31 cellular contexts compared by ENCODE assay signal in genomic region chrX:4925911-4926310, GRCh38.
"Had no signal": no experiment of that assay in that cellular context is flagged by ENCODE, and none has a peak within 500 bp of the region (broad histone marks: within the 10 kb centered on the region; RNA-seq: fewer than 3 reads in every experiment).

No MANE protein-coding gene starts in this region.

- H3K27me3 Mint-ChIP-seq: activated CD4-positive, alpha-beta memory T cell treated with anti-CD3 and anti-CD28 coated beads for 36 hours; activated CD4-positive, alpha-beta T cell treated with anti-CD3 and anti-CD28 coated beads, Interleukin-2, amount 10 ng/mL, durations not matched to agents 24 days and 14 days; activated naive CD4-positive, alpha-beta T cell treated with anti-CD3 and anti-CD28 coated beads, Interleukin-2, amount 10 ng/mL, durations not matched to agents 7 days and 5 days; activated naive CD8-positive, alpha-beta T cell treated with anti-CD3 and anti-CD28 coated beads, Interleukin-2, amount 10 ng/mL, durations not matched to agents 7 days and 5 days; activated T-cell treated with anti-CD3 and anti-CD28 coated beads, Interleukin-2, amount 50 U/mL, for 24 hours; naive thymus-derived CD8-positive, alpha-beta T cell had no signal

- H3K27ac Mint-ChIP-seq: activated CD4-positive, alpha-beta memory T cell treated with anti-CD3 and anti-CD28 coated beads for 36 hours; activated CD4-positive, alpha-beta T cell treated with anti-CD3 and anti-CD28 coated beads, Interleukin-2, amount 10 ng/mL, durations not matched to agents 24 days and 14 days; activated naive CD4-positive, alpha-beta T cell treated with anti-CD3 and anti-CD28 coated beads, Interleukin-2, amount 10 ng/mL, durations not matched to agents 7 days and 5 days; activated naive CD8-positive, alpha-beta T cell treated with anti-CD3 and anti-CD28 coated beads, Interleukin-2, amount 10 ng/mL, durations not matched to agents 7 days and 5 days; activated T-cell treated with anti-CD3 and anti-CD28 coated beads, Interleukin-2, amount 50 U/mL, for 24 hours; naive thymus-derived CD8-positive, alpha-beta T cell; T-helper 2 cell treated with Interferon-gamma antibody and Interleukin-4, amounts not matched to agents 5 μg/mL and 100 μg/mL, for 36 hours had no signal

- FAIRE-seq: small intestine had no signal

- H3K36me3 Mint-ChIP-seq: activated CD4-positive, alpha-beta memory T cell treated with anti-CD3 and anti-CD28 coated beads for 36 hours; activated naive CD4-positive, alpha-beta T cell treated with anti-CD3 and anti-CD28 coated beads, Interleukin-2, amount 10 ng/mL, durations not matched to agents 7 days and 5 days; activated naive CD8-positive, alpha-beta T cell treated with anti-CD3 and anti-CD28 coated beads, Interleukin-2, amount 10 ng/mL, durations not matched to agents 7 days and 5 days; naive thymus-derived CD8-positive, alpha-beta T cell had no signal

- H3K4me1 Mint-ChIP-seq: activated CD4-positive, alpha-beta T cell treated with anti-CD3 and anti-CD28 coated beads, Interleukin-2, amount 10 ng/mL, durations not matched to agents 24 days and 14 days; activated naive CD4-positive, alpha-beta T cell treated with anti-CD3 and anti-CD28 coated beads, Interleukin-2, amount 10 ng/mL, durations not matched to agents 7 days and 5 days; activated naive CD8-positive, alpha-beta T cell treated with anti-CD3 and anti-CD28 coated beads, Interleukin-2, amount 10 ng/mL, durations not matched to agents 7 days and 5 days; naive thymus-derived CD8-positive, alpha-beta T cell; neural crest cell had no signal

- H3K4me3 Mint-ChIP-seq: activated CD4-positive, alpha-beta memory T cell treated with anti-CD3 and anti-CD28 coated beads for 36 hours; activated CD4-positive, alpha-beta T cell treated with anti-CD3 and anti-CD28 coated beads, Interleukin-2, amount 10 ng/mL, durations not matched to agents 24 days and 14 days; activated naive CD4-positive, alpha-beta T cell treated with anti-CD3 and anti-CD28 coated beads, Interleukin-2, amount 10 ng/mL, durations not matched to agents 7 days and 5 days; activated naive CD8-positive, alpha-beta T cell treated with anti-CD3 and anti-CD28 coated beads, Interleukin-2, amount 10 ng/mL, durations not matched to agents 7 days and 5 days; activated T-cell treated with anti-CD3 and anti-CD28 coated beads, Interleukin-2, amount 50 U/mL, for 24 hours; naive thymus-derived CD8-positive, alpha-beta T cell; neural crest cell; T-helper 2 cell treated with Interferon-gamma antibody and Interleukin-4, amounts not matched to agents 5 μg/mL and 100 μg/mL, for 36 hours had no signal

- H3K9me3 Mint-ChIP-seq: activated CD4-positive, alpha-beta memory T cell treated with anti-CD3 and anti-CD28 coated beads for 36 hours; activated CD4-positive, alpha-beta T cell treated with anti-CD3 and anti-CD28 coated beads, Interleukin-2, amount 10 ng/mL, durations not matched to agents 24 days and 14 days; neural crest cell; T-helper 2 cell treated with Interferon-gamma antibody and Interleukin-4, amounts not matched to agents 5 μg/mL and 100 μg/mL, for 36 hours had no signal

- DNase-seq: activated CD4-positive, alpha-beta memory T cell treated with anti-CD3 and anti-CD28 coated beads for 36 hours; activated CD4-positive, alpha-beta T cell treated with anti-CD3 and anti-CD28 coated beads, Interleukin-2, amount 10 ng/mL, durations not matched to agents 24 days and 14 days; activated CD8-positive, alpha-beta memory T cell treated with anti-CD3 and anti-CD28 coated beads, Interleukin-2, amount 50 U/mL, for 48 hours; activated gamma-delta T cell; activated naive CD4-positive, alpha-beta T cell treated with anti-CD3 and anti-CD28 coated beads, Interleukin-2, amount 10 ng/mL, durations not matched to agents 7 days and 5 days; activated naive CD8-positive, alpha-beta T cell treated with anti-CD3 and anti-CD28 coated beads, Interleukin-2, amount 10 ng/mL, durations not matched to agents 7 days and 5 days; activated T-cell treated with anti-CD3 and anti-CD28 coated beads, Interleukin-2, amount 50 U/mL, for 24 hours; body of pancreas; dorsolateral prefrontal cortex; effector memory CD4-positive, alpha-beta T cell; kidney; left colon; naive thymus-derived CD8-positive, alpha-beta T cell; nucleus accumbens; pancreas; sigmoid colon; small intestine; stimulated activated CD4-positive, alpha-beta T cell treated with anti-CD3 and anti-CD28 coated beads, Interleukin-15, amount 100 ng/mL, for 24 hours; stimulated activated CD4-positive, alpha-beta T cell treated with anti-CD3 and anti-CD28 coated beads, Interleukin-2, amount 100 ng/mL, for 24 hours; stimulated activated naive CD4-positive, alpha-beta T cell; T-helper 1 cell; tibial artery; upper lobe of right lung; WERI-Rb-1 had no signal

- H3K4me3 ChIP-seq: body of pancreas, coronary artery, dorsolateral prefrontal cortex, gastroesophageal sphincter, hepatocyte, pancreas, prostate gland, sigmoid colon, suprapubic skin, tibial artery, upper lobe of right lung had no signal
